ENCODE assay signal across 9 cellular contexts in genomic region chr4:112706840-112707207, GRCh38.
DNase-seq lines count a peak whose midpoint lies in the region; ATAC-seq and TF ChIP-seq lines count a peak whose summit lies in the region.
"Had no signal": no experiment of that assay in that cellular context is flagged by ENCODE, and none has a peak within 500 bp of the region (broad histone marks: within the 10 kb centered on the region; RNA-seq: fewer than 3 reads in every experiment).

No MANE protein-coding gene starts in this region.

- no peak for DNase-seq in activated T-cell treated with anti-CD3 and anti-CD28 coated beads, Interleukin-2, amount 50 U/mL, for 72 hours
- DNase-seq in activated T-cell treated with anti-CD3 and anti-CD28 coated beads, Interleukin-2, amount 50 U/mL, for 48 hours: no peak
- DNase-seq in T-helper 17 cell (no peak), tibial artery (no peak), MV-4-11 (lab: John Stamatoyannopoulos, UW) (no peak)
- DNase-seq: NCI-H446 treated with DMSO at 0.1 percent for 48 hours had no signal

- H3K27me3 ChIP-seq in iPS-18a (ENCODE audit: control insufficient read depth, insufficient read depth, low read length) (no peaks in the 10 kb centered on the region), tibial artery (peaks cover 0 to 7% of the 10 kb centered on the region in 2 donors)

- H3K36me3 ChIP-seq in iPS-18a (ENCODE audit: control insufficient read depth, low read depth, low read length) (no peaks in the 10 kb centered on the region), tibial artery (no peaks in the 10 kb centered on the region)

- TF ChIP-seq CTCF in tibial artery (IDR thresholded peaks at IDR 0.05): no peak

- H3K9me3 ChIP-seq in T-helper 17 cell (ENCODE audit: control insufficient read depth, low read length, poor library complexity, severe bottlenecking) (no peaks in the 10 kb centered on the region), iPS-18a (ENCODE audit: control insufficient read depth, low read depth, low read length) (no peaks in the 10 kb centered on the region), tibial artery (no peaks in the 10 kb centered on the region)

- peak overlapping the region; percentile 75 for H3K9ac ChIP-seq in iPS-18a (ENCODE audit: low read length)

- H3K27ac Mint-ChIP-seq in activated T-cell treated with anti-CD3 and anti-CD28 coated beads, Interleukin-2, amount 50 U/mL, for 72 hours: no peak overlapping the region
- no peak overlapping the region for H3K27ac Mint-ChIP-seq in T-helper 17 cell

- peaks cover 4 to 5% of the 10 kb centered on the region in 2 donors for H3K36me3 Mint-ChIP-seq in activated T-cell treated with anti-CD3 and anti-CD28 coated beads, Interleukin-2, amount 50 U/mL, for 72 hours (ENCODE audit: insufficient read depth in 2 of 2)
- H3K36me3 Mint-ChIP-seq in T-helper 17 cell (ENCODE audit: low read depth): peaks cover 9% of the 10 kb centered on the region

- intact Hi-C loops in tibial artery (cut with DNase I; ENCODE audit: low total_unique reads): no loop called here

- H3K4me3 ChIP-seq in iPS-18a (ENCODE audit: low read length) (peak overlapping the region; percentile 85), tibial artery (peak overlapping the region; percentile 57 to 69)

- peaks cover 13% of the 10 kb centered on the region for H3K4me1 ChIP-seq in iPS-18a (ENCODE audit: control insufficient read depth, low read depth, low read length)
- H3K4me1 ChIP-seq in tibial artery: peaks cover 0 to 19% (median 12%) of the 10 kb centered on the region in 4 donors

- H3K27me3 Mint-ChIP-seq in activated T-cell treated with anti-CD3 and anti-CD28 coated beads, Interleukin-2, amount 50 U/mL, for 72 hours (ENCODE audit: low read depth): peaks cover 50% of the 10 kb centered on the region
- H3K27me3 Mint-ChIP-seq in T-helper 17 cell: peaks cover 39% of the 10 kb centered on the region

- H3K9me3 Mint-ChIP-seq in activated T-cell treated with anti-CD3 and anti-CD28 coated beads, Interleukin-2, amount 50 U/mL, for 72 hours: no peaks in the 10 kb centered on the region

- peak overlapping the region; percentile 44 for H3K27ac ChIP-seq in iPS-18a (ENCODE audit: low read length)
- H3K27ac ChIP-seq in tibial artery: no peak overlapping the region

- ATAC-seq in activated T-cell treated with anti-CD3 and anti-CD28 coated beads, Interleukin-2, amount 50 U/mL, for 72 hours (replicated peaks in 1 of 2): no peak
- ATAC-seq in T-helper 17 cell: no peak
- no peak for ATAC-seq in GM18858 (IDR thresholded peaks at IDR 0.05; ENCODE audit: unreplicated experiment)
- no peak for ATAC-seq in GM18873 (IDR thresholded peaks at IDR 0.05; ENCODE audit: low FRiP score, unreplicated experiment)

- peaks cover 23% of the 10 kb centered on the region for H3K4me1 Mint-ChIP-seq in activated T-cell treated with anti-CD3 and anti-CD28 coated beads, Interleukin-2, amount 50 U/mL, for 72 hours (ENCODE audit: low read depth)
- peaks cover 18% of the 10 kb centered on the region for H3K4me1 Mint-ChIP-seq in T-helper 17 cell

- H3K4me3 Mint-ChIP-seq in activated T-cell treated with anti-CD3 and anti-CD28 coated beads, Interleukin-2, amount 50 U/mL, for 72 hours: peak overlapping the region; percentile 92 to 99
- peak overlapping the region; percentile 100 for H3K4me3 Mint-ChIP-seq in T-helper 17 cell
